1 cellular context compared by ENCODE assay signal in the genomic region with DNA sequence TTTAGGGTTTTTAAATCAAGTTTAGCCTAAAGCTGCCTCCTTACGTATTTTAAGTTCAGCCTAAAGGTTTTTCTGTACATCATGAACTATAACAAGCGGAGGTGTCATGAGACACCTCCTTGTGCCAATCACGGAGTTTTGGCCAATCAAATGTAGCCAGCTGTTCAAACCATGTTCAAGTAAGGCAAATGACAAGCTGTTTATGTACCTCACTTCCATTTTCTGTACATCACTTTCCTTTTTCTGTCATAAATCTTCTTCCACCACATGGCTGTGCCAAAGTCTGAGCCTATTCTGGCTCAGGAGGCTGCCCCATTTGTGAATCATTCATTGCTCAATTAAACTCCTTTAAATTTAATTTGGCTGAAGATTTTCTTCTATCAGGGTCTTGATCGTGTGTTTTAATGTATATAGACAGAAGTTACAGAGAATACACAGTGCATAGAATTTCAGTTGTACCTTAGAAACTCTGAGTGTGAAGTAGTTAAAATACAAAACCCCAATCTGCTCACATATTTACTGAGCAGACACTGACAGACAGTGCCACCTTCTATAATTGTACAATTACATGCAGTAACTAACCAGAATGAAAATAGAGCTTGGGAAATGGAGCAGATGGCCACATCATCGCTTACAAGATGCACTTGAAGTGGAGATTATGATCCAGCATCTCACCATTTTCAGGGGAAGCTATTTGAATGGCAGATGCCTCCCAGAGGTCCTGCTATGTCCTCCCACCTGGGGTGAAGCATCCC.
TF ChIP-seq lines count a peak whose summit lies in the region.

No MANE protein-coding gene starts in this region.

TF ChIP-seq in SK-N-SH treated with all-trans-retinoic acid at 6 μM for 48 hours, 23 proteins besides CTCF, POLR2A, EP300 and RAD21 (continued from another document):
- TF ChIP-seq PPARA (CRISPR knock-in tag; IDR thresholded peaks at IDR 0.05; ENCODE audit: borderline replicate concordance) (no peak), ZNF565 (CRISPR knock-in tag; conservative IDR thresholded peaks at IDR 0.05; ENCODE audit: low read depth) (no peak), ZFP3 (CRISPR knock-in tag; IDR thresholded peaks at IDR 0.05) (no peak), ZNF8 (CRISPR knock-in tag; IDR thresholded peaks at IDR 0.05) (no peak), SNAI2 (CRISPR knock-in tag; IDR thresholded peaks at IDR 0.05) (no peak), BACH2 (CRISPR knock-in tag; IDR thresholded peaks at IDR 0.05; ENCODE audit: borderline replicate concordance) (no peak), TOX (CRISPR knock-in tag; IDR thresholded peaks at IDR 0.05; ENCODE audit: borderline replicate concordance) (no peak), ZNF70 (CRISPR knock-in tag; IDR thresholded peaks at IDR 0.05) (no peak), ZFP30 (CRISPR knock-in tag; IDR thresholded peaks at IDR 0.05) (no peak), RARB (CRISPR knock-in tag; IDR thresholded peaks at IDR 0.05) (no peak)
